1 cellular context compared by ENCODE assay signal in the genomic region with DNA sequence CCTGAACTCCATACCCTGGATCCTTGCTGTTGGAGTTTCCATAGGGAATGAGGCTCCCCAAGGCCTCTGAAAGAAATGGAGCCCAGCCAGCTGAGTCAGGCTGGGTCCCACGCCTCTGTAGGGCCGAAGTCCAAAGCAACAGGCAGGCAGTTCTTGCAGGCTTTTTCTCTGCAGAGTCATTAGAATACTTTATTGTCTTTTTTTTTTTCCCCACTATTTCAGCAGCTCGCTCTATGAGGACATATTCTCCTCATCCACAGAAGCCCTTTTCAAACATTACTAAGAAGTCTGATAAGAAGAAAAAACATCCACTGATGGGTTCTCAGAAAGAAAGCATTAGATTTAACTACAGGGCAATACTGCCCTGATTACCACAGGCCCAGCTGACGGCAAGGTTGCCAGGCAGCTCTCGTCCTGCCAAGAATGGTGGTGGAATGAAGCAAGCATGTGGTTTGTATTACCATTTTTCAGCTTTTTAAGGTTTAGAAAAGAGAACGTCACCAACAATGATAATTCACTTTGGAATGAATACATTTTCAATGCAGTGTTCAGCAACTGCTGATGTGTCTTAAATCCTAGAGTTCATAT.
A peak's percentile ranks its signal among the peaks of the same experiment; 100 is the strongest.
TF ChIP-seq lines count a peak whose summit lies in the region.

No MANE protein-coding gene starts in this region.

TF ChIP-seq in SK-N-SH, 30 proteins besides CTCF, POLR2A, EP300 and RAD21 (continued from another document):
- TF ChIP-seq, protein P1, sequence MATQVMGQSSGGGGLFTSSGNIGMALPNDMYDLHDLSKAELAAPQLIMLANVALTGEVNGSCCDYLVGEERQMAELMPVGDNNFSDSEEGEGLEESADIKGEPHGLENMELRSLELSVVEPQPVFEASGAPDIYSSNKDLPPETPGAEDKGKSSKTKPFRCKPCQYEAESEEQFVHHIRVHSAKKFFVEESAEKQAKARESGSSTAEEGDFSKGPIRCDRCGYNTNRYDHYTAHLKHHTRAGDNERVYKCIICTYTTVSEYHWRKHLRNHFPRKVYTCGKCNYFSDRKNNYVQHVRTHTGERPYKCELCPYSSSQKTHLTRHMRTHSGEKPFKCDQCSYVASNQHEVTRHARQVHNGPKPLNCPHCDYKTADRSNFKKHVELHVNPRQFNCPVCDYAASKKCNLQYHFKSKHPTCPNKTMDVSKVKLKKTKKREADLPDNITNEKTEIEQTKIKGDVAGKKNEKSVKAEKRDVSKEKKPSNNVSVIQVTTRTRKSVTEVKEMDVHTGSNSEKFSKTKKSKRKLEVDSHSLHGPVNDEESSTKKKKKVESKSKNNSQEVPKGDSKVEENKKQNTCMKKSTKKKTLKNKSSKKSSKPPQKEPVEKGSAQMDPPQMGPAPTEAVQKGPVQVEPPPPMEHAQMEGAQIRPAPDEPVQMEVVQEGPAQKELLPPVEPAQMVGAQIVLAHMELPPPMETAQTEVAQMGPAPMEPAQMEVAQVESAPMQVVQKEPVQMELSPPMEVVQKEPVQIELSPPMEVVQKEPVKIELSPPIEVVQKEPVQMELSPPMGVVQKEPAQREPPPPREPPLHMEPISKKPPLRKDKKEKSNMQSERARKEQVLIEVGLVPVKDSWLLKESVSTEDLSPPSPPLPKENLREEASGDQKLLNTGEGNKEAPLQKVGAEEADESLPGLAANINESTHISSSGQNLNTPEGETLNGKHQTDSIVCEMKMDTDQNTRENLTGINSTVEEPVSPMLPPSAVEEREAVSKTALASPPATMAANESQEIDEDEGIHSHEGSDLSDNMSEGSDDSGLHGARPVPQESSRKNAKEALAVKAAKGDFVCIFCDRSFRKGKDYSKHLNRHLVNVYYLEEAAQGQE (IDR thresholded peaks at IDR 0.05; ENCODE audit: low read depth, low read length): no peak
- TF ChIP-seq EZH2phosphoT487 (IDR thresholded peaks at IDR 0.05; ENCODE audit: borderline replicate concordance, low read depth) (no peak), NFIC (IDR thresholded peaks at IDR 0.05; ENCODE audit: borderline replicate concordance) (peak; percentile 87), JUND (IDR thresholded peaks at IDR 0.05) (peak; percentile 78), TEAD4 (IDR thresholded peaks at IDR 0.05; ENCODE audit: borderline replicate concordance, insufficient read depth) (peak; percentile 82), GATA2 (CRISPR knock-in tag; IDR thresholded peaks at IDR 0.05) (no peak)
- TF ChIP-seq, protein P2, sequence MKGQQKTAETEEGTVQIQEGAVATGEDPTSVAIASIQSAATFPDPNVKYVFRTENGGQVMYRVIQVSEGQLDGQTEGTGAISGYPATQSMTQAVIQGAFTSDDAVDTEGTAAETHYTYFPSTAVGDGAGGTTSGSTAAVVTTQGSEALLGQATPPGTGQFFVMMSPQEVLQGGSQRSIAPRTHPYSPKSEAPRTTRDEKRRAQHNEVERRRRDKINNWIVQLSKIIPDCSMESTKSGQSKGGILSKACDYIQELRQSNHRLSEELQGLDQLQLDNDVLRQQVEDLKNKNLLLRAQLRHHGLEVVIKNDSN (IDR thresholded peaks at IDR 0.05; ENCODE audit: borderline replicate concordance, low read depth): 0 out of 2 replicates have a peak, but pooled peaks have one; percentile 14
